14 cellular contexts compared by ENCODE assay signal in genomic region chr5:178208540-178209227, GRCh38. TPM values are rescaled to one million over a fixed set of nuclear protein-coding genes. Genes with fewer than 3 reads are reported as not detected.
DNase-seq lines count a peak whose midpoint lies in the region; ATAC-seq and TF ChIP-seq lines count a peak whose summit lies in the region.
"Had no signal": no experiment of that assay in that cellular context is flagged by ENCODE, and none has a peak within 500 bp of the region (broad histone marks: within the 10 kb centered on the region; RNA-seq: fewer than 3 reads in every experiment).

No MANE protein-coding gene starts in this region.

- DNase-seq in AG10803 (ENCODE audit: low read depth): no peak
- no peak for DNase-seq in T-helper 17 cell
- no peak for DNase-seq in kidney epithelial cell (ENCODE audit: low read depth)
- DNase-seq in DMS79 (lab: John Stamatoyannopoulos, UW): no peak
- no peak for DNase-seq in islet precursor cell
- DNase-seq: amygdala; GF-D8; NCI-H2171 treated with DMSO at 0.1 percent for 48 hours; stimulated activated CD4-positive, alpha-beta T cell treated with anti-CD3 and anti-CD28 coated beads, Interleukin-4, amount 100 ng/mL, for 1 hour; trophoblast cell had no signal

- no peaks in the 10 kb centered on the region for H3K27me3 Mint-ChIP-seq in T-helper 17 cell

- H3K27ac Mint-ChIP-seq in T-helper 17 cell: peak overlapping the region; percentile 82

- peak; percentile 29 for TF ChIP-seq CTCF in AG10803 (conservative IDR thresholded peaks at IDR 0.05; ENCODE audit: low read length)
- TF ChIP-seq CTCF in kidney epithelial cell (IDR thresholded peaks at IDR 0.05; ENCODE audit: insufficient read depth, low read length, poor library complexity, severe bottlenecking): peak; percentile 11

- no peaks in the 10 kb centered on the region for H3K9me3 ChIP-seq in T-helper 17 cell (ENCODE audit: control insufficient read depth, low read length, poor library complexity, severe bottlenecking)

- H3K27me3 ChIP-seq in kidney epithelial cell (ENCODE audit: control insufficient read depth, insufficient read depth, low read length): no peaks in the 10 kb centered on the region

- H3K36me3 Mint-ChIP-seq in T-helper 17 cell (ENCODE audit: low read depth): peaks cover 13% of the 10 kb centered on the region

- ATAC-seq in T-helper 17 cell: no peak
- no peak for ATAC-seq in GM21447 (IDR thresholded peaks at IDR 0.05; ENCODE audit: unreplicated experiment)
- ATAC-seq in HG03280 (IDR thresholded peaks at IDR 0.05; ENCODE audit: unreplicated experiment): no peak

- peaks cover 16% of the 10 kb centered on the region for H3K36me3 ChIP-seq in kidney epithelial cell (ENCODE audit: control insufficient read depth, insufficient read depth, low read length)

- no peak overlapping the region for H3K4me3 ChIP-seq in AG10803 (ENCODE audit: low read length)
- H3K4me3 ChIP-seq in kidney epithelial cell (ENCODE audit: low read depth, low read length): no peak overlapping the region

- peaks cover 38% of the 10 kb centered on the region for H3K4me1 Mint-ChIP-seq in T-helper 17 cell

- no peak overlapping the region for H3K4me3 Mint-ChIP-seq in T-helper 17 cell

- TF ChIP-seq POLR2A in GM10847 (IDR thresholded peaks at IDR 0.05; ENCODE audit: extremely low read depth, insufficient read length): peak; percentile 6

RNA-seq across cellular contexts. Expression of gene HNRNPAB, which starts 4.4 kb away (rescaled TPM):
- total RNA-seq in T-helper 17 cell (10 to 100 TPM; 89.5 to 90.5 TPM), kidney epithelial cell (132 and 152 TPM in 2 replicates)

RNA-seq across cellular contexts. Expression of gene GMCL2, which starts 21.5 kb away (rescaled TPM):
- total RNA-seq in T-helper 17 cell: not detected
- not detected in 2 replicates for total RNA-seq in kidney epithelial cell
- total RNA-seq: myocyte had no signal

RNA-seq across cellular contexts. Expression of gene PHYKPL, which starts 23.9 kb away (rescaled TPM):
- 100 to 1,000 TPM in 1 of 2 donors, 10 to 100 TPM in 1; 86.9 to 107 TPM for total RNA-seq in T-helper 17 cell
- total RNA-seq in kidney epithelial cell: 18.7 and 22.7 TPM in 2 replicates

RNA-seq across cellular contexts. Expression of gene NHP2, which starts 55.0 kb away (rescaled TPM):
- total RNA-seq in T-helper 17 cell (10 to 100 TPM; 62.2 to 62.4 TPM), kidney epithelial cell (454 and 476 TPM in 2 replicates)
